Comparison of ENCODE assay signal across 28 cellular contexts in genomic region chr10:95187617-95188016, GRCh38. TPM values are rescaled to one million over a fixed set of nuclear protein-coding genes. Genes with fewer than 3 reads are reported as not detected.
DNase-seq lines count a peak whose midpoint lies in the region; ATAC-seq and TF ChIP-seq lines count a peak whose summit lies in the region.
"Had no signal": no experiment of that assay in that cellular context is flagged by ENCODE, and none has a peak within 500 bp of the region (broad histone marks: within the 10 kb centered on the region; RNA-seq: fewer than 3 reads in every experiment).

No MANE protein-coding gene starts in this region.

- no peak for TF ChIP-seq POLR2A in gastrocnemius medialis (IDR thresholded peaks at IDR 0.05)

- 0 out of 2 replicates have a peak overlapping the region, but pooled peaks have one; percentile 37 for H3K4me2 ChIP-seq in BLaER1
- H3K4me2 ChIP-seq: A549 had no signal

- H3K27ac ChIP-seq in BLaER1 (no peak overlapping the region), left lung (no peak overlapping the region), gastrocnemius medialis (no peak overlapping the region), ascending aorta (no peak overlapping the region)
- H3K27ac ChIP-seq: 22Rv1; A549; BLaER1 treated with 17β-estradiol and CSF1 and Interleukin-3, amounts not matched to agents 10 nM and 100 nM; C4-2B had no signal

- TF ChIP-seq CTCF in left lung (IDR thresholded peaks at IDR 0.05) (no peak), retinal pigment epithelial cell (conservative IDR thresholded peaks at IDR 0.05; ENCODE audit: low read depth, low read length) (no peak), gastrocnemius medialis (IDR thresholded peaks at IDR 0.05 in 4 of 5, conservative IDR thresholded peaks at IDR 0.05 in 1 of 5) (no peak), ascending aorta (IDR thresholded peaks at IDR 0.05) (no peak)

- peaks cover 43% of the 10 kb centered on the region for H3K27me3 Mint-ChIP-seq in activated T-cell treated with anti-CD3 and anti-CD28 coated beads, Interleukin-2, amount 50 U/mL, for 72 hours (ENCODE audit: low read depth)

- H3K4me1 ChIP-seq in BLaER1 (peaks cover 15% of the 10 kb centered on the region), left lung (peaks cover 0 to 8% of the 10 kb centered on the region in 2 donors), gastrocnemius medialis (peaks cover 0 to 6% of the 10 kb centered on the region in 2 donors), ascending aorta (no peaks in the 10 kb centered on the region)
- H3K4me1 ChIP-seq: BE2C had no signal

- DNase-seq in NCI-H82 (lab: John Stamatoyannopoulos, UW), result peak; percentile 51
- no peak for DNase-seq in left lung
- DNase-seq in retinal pigment epithelial cell (ENCODE audit: low read depth), result peak; percentile 46
- no peak for DNase-seq in AG20443 (ENCODE audit: low spot score)
- DNase-seq in gastrocnemius medialis, result no peak
- DNase-seq in ascending aorta (ENCODE audit: low spot score in 2 of 2), result no peak
- DNase-seq in activated T-cell treated with anti-CD3 and anti-CD28 coated beads, Interleukin-2, amount 50 U/mL, for 72 hours, result no peak
- DNase-seq: BE2C; Caco-2; Calu3; CD4-positive, alpha-beta T cell; CD8-positive, alpha-beta T cell; DMS 273 treated with DMSO at 0.1 percent for 48 hours; DMS153; DMS53; DMS79; DND-41; EL; GDM1 had no signal

- in situ Hi-C loops in gastrocnemius medialis (cut with MboI; ENCODE audit: low sequenced_read_pairs in 4 of 4), result loop anchor here in 1 of 4 donors (5.0 kb wide), 1 partner anchor 175 kb away; no protein-coding TSS in a partner anchor

- no peaks in the 10 kb centered on the region for H3K9me3 ChIP-seq in BLaER1
- no peaks in the 10 kb centered on the region for H3K9me3 ChIP-seq in left lung
- no peaks in the 10 kb centered on the region for H3K9me3 ChIP-seq in gastrocnemius medialis
- no peaks in the 10 kb centered on the region for H3K9me3 ChIP-seq in ascending aorta
- H3K9me3 ChIP-seq: A549; BE2C; BLaER1 treated with 17β-estradiol and CSF1 and Interleukin-3, amounts not matched to agents 10 nM and 100 nM; Caco-2 had no signal

- H3K4me1 Mint-ChIP-seq in activated T-cell treated with anti-CD3 and anti-CD28 coated beads, Interleukin-2, amount 50 U/mL, for 72 hours (ENCODE audit: low read depth), result peaks cover 5% of the 10 kb centered on the region

- peaks cover 0 to 3% of the 10 kb centered on the region in 2 donors for H3K9me3 Mint-ChIP-seq in activated T-cell treated with anti-CD3 and anti-CD28 coated beads, Interleukin-2, amount 50 U/mL, for 72 hours
- H3K9me3 Mint-ChIP-seq: CD4-positive, alpha-beta T cell; CD8-positive, alpha-beta T cell had no signal

- H3K4me3 ChIP-seq in BLaER1, result no peak overlapping the region
- no peak overlapping the region for H3K4me3 ChIP-seq in left lung
- H3K4me3 ChIP-seq in retinal pigment epithelial cell (ENCODE audit: low read length), result no peak overlapping the region
- no peak overlapping the region for H3K4me3 ChIP-seq in gastrocnemius medialis
- no peak overlapping the region for H3K4me3 ChIP-seq in ascending aorta
- H3K4me3 ChIP-seq: A549; BLaER1 treated with 17β-estradiol and CSF1 and Interleukin-3, amounts not matched to agents 10 nM and 100 nM; GM12878 had no signal

- no peak overlapping the region for H3K9ac ChIP-seq in BLaER1
- H3K9ac ChIP-seq: BLaER1 treated with 17β-estradiol and CSF1 and Interleukin-3, amounts not matched to agents 10 nM and 100 nM had no signal

- H3K27me3 ChIP-seq in BLaER1 (peaks cover 17% of the 10 kb centered on the region), left lung (peaks cover 0 to 7% of the 10 kb centered on the region in 2 donors), gastrocnemius medialis (no peaks in the 10 kb centered on the region), ascending aorta (no peaks in the 10 kb centered on the region)

- intact Hi-C loops in left lung (cut with DNase I), result no loop called here
- intact Hi-C loops in gastrocnemius medialis (cut with DNase I; ENCODE audit: low total_unique reads), result loop anchor here (10.0 kb wide), 1 partner anchor 417 kb away; no protein-coding TSS in a partner anchor
- intact Hi-C loops in ascending aorta (cut with DNase I), result no loop called here

- no peaks in the 10 kb centered on the region for H3K36me3 Mint-ChIP-seq in activated T-cell treated with anti-CD3 and anti-CD28 coated beads, Interleukin-2, amount 50 U/mL, for 72 hours (ENCODE audit: insufficient read depth in 2 of 2)
- H3K36me3 Mint-ChIP-seq: CD8-positive, alpha-beta T cell had no signal

- no peak overlapping the region for H3K4me3 Mint-ChIP-seq in activated T-cell treated with anti-CD3 and anti-CD28 coated beads, Interleukin-2, amount 50 U/mL, for 72 hours
- H3K4me3 Mint-ChIP-seq: CD4-positive, alpha-beta T cell; CD8-positive, alpha-beta T cell had no signal

- H4K20me1 ChIP-seq in BLaER1, result no peaks in the 10 kb centered on the region
- H4K20me1 ChIP-seq: BLaER1 treated with 17β-estradiol and CSF1 and Interleukin-3, amounts not matched to agents 10 nM and 100 nM had no signal

- H3K36me3 ChIP-seq in BLaER1 (no peaks in the 10 kb centered on the region), left lung (no peaks in the 10 kb centered on the region), gastrocnemius medialis (no peaks in the 10 kb centered on the region), ascending aorta (no peaks in the 10 kb centered on the region)
- H3K36me3 ChIP-seq: BE2C; BLaER1 treated with 17β-estradiol and CSF1 and Interleukin-3, amounts not matched to agents 10 nM and 100 nM had no signal

- ATAC-seq in left lung (peak; percentile 51), gastrocnemius medialis (no peak)
- no peak for ATAC-seq in activated T-cell treated with anti-CD3 and anti-CD28 coated beads, Interleukin-2, amount 50 U/mL, for 72 hours (replicated peaks in 1 of 2)
- ATAC-seq: A549; CD8-positive, alpha-beta T cell; GM12878 had no signal

- no peak overlapping the region for H3K27ac Mint-ChIP-seq in activated T-cell treated with anti-CD3 and anti-CD28 coated beads, Interleukin-2, amount 50 U/mL, for 72 hours
- H3K27ac Mint-ChIP-seq: CD4-positive, alpha-beta T cell; CD8-positive, alpha-beta T cell had no signal

RNA-seq across cellular contexts. Expression of gene ACSM6, which starts 6.4 kb away (rescaled TPM):
- total RNA-seq in left lung (not detected), gastrocnemius medialis (not detected), ascending aorta (not detected)
- total RNA-seq in activated T-cell treated with anti-CD3 and anti-CD28 coated beads, Interleukin-2, amount 50 U/mL, for 72 hours, result not detected
- total RNA-seq: A172; Caco-2; Calu3; CD4-positive, alpha-beta T cell; CD8-positive, alpha-beta T cell; Daoy; G401; GM12878 had no signal

Comparison
In these comparisons a context has a peak if more than half of its experiments do, and no peak if none do; other contexts are left out.
1. DNase-seq: peak in NCI-H82 (single experiment) and retinal pigment epithelial cell (single experiment); none in left lung (0 of 2), AG20443 (single experiment), gastrocnemius medialis (0 of 2), ascending aorta (0 of 2) and activated T-cell treated with anti-CD3 and anti-CD28 coated beads, Interleukin-2, amount 50 U/mL, for 72 hours (0 of 2).